Comparison of ENCODE assay signal across 19 cellular contexts in genomic region chr17:76260669-76261068, GRCh38. TPM values are rescaled to one million over a fixed set of nuclear protein-coding genes. Genes with fewer than 3 reads are reported as not detected.
DNase-seq lines count a peak whose midpoint lies in the region; TF ChIP-seq lines count a peak whose summit lies in the region.
"Had no signal": no experiment of that assay in that cellular context is flagged by ENCODE, and none has a peak within 500 bp of the region (broad histone marks: within the 10 kb centered on the region; RNA-seq: fewer than 3 reads in every experiment).

No MANE protein-coding gene starts in this region.

- H3K4me1 Mint-ChIP-seq in activated naive CD4-positive, alpha-beta T cell treated with anti-CD3 and anti-CD28 coated beads, Interleukin-2, amount 50 U/mL, for 24 hours = peaks cover 53% of the 10 kb centered on the region

- H3K4me3 ChIP-seq in Loucy (ENCODE audit: low read length, poor library complexity, severe bottlenecking) (no peak overlapping the region), hepatocyte (no peak overlapping the region), stomach (no peak overlapping the region), tibial artery (no peak overlapping the region)

- H3K27me3 ChIP-seq in Loucy (ENCODE audit: insufficient read depth, low read length, poor library complexity, severe bottlenecking) (no peaks in the 10 kb centered on the region), hepatocyte (no peaks in the 10 kb centered on the region), stomach (no peaks in the 10 kb centered on the region), tibial artery (peaks cover 0 to 2% of the 10 kb centered on the region in 2 donors)

- H3K27ac ChIP-seq in hepatocyte (peak overlapping the region; percentile 99), stomach (peak overlapping the region; percentile 82 to 100 (median 94)), tibial artery (no peak overlapping the region)

- TF ChIP-seq CTCF in Loucy (conservative IDR thresholded peaks at IDR 0.05; ENCODE audit: low read length) (no peak), hepatocyte (IDR thresholded peaks at IDR 0.05; ENCODE audit: poor library complexity) (no peak), stomach (IDR thresholded peaks at IDR 0.05) (no peak), tibial artery (IDR thresholded peaks at IDR 0.05) (no peak)

- H3K4me3 Mint-ChIP-seq in activated naive CD4-positive, alpha-beta T cell treated with anti-CD3 and anti-CD28 coated beads, Interleukin-2, amount 50 U/mL, for 24 hours = no peak overlapping the region

- TF ChIP-seq EP300 in stomach (IDR thresholded peaks at IDR 0.05) = no peak

- intact Hi-C loops in stomach (cut with DNase I; ENCODE audit: low total_unique reads) (no loop called here), tibial artery (cut with DNase I; ENCODE audit: low total_unique reads) (no loop called here)

- H3K27ac Mint-ChIP-seq in activated naive CD4-positive, alpha-beta T cell treated with anti-CD3 and anti-CD28 coated beads, Interleukin-2, amount 50 U/mL, for 24 hours = peak overlapping the region; percentile 17

- no peaks in the 10 kb centered on the region for H4K20me1 ChIP-seq in Loucy (ENCODE audit: insufficient read depth, low read length, poor library complexity, severe bottlenecking)
- no peaks in the 10 kb centered on the region for H4K20me1 ChIP-seq in hepatocyte (ENCODE audit: insufficient read depth, poor library complexity, severe bottlenecking)

- peaks cover 6% of the 10 kb centered on the region for H3F3A ChIP-seq in Loucy (ENCODE audit: low read depth)

- no peak overlapping the region for H3K4me2 ChIP-seq in Loucy (ENCODE audit: low read depth, low read length, poor library complexity, severe bottlenecking)
- no peak overlapping the region for H3K4me2 ChIP-seq in hepatocyte

- H3K4me1 ChIP-seq in Loucy (ENCODE audit: insufficient read depth, low read length, poor library complexity, severe bottlenecking) = peaks cover 31% of the 10 kb centered on the region
- peaks cover 25% of the 10 kb centered on the region for H3K4me1 ChIP-seq in hepatocyte (ENCODE audit: insufficient read depth)
- peaks cover 53 to 72% (median 63%) of the 10 kb centered on the region in 4 donors for H3K4me1 ChIP-seq in stomach
- peaks cover 0 to 11% (median 7%) of the 10 kb centered on the region in 4 donors for H3K4me1 ChIP-seq in tibial artery

- no peaks in the 10 kb centered on the region for H3K9me2 ChIP-seq in Loucy (replicated peaks; ENCODE audit: low read depth, low read length)
- H3K9me2 ChIP-seq in hepatocyte (replicated peaks; ENCODE audit: insufficient read depth) = no peaks in the 10 kb centered on the region

- H3K79me2 ChIP-seq in Loucy (ENCODE audit: insufficient read depth, low read length) (peaks cover 3% of the 10 kb centered on the region), hepatocyte (peaks cover under 1% of the 10 kb centered on the region)

- H3K9me3 Mint-ChIP-seq in activated naive CD4-positive, alpha-beta T cell treated with anti-CD3 and anti-CD28 coated beads, Interleukin-2, amount 50 U/mL, for 24 hours = no peaks in the 10 kb centered on the region

- H3K9me3 ChIP-seq in Loucy (ENCODE audit: insufficient read depth, low read depth, low read length) (no peaks in the 10 kb centered on the region), hepatocyte (ENCODE audit: low read depth) (no peaks in the 10 kb centered on the region), stomach (no peaks in the 10 kb centered on the region), tibial artery (no peaks in the 10 kb centered on the region)

- no peak for TF ChIP-seq POLR2A in stomach (IDR thresholded peaks at IDR 0.05)

- H3K36me3 Mint-ChIP-seq in activated naive CD4-positive, alpha-beta T cell treated with anti-CD3 and anti-CD28 coated beads, Interleukin-2, amount 50 U/mL, for 24 hours = peaks cover 1% of the 10 kb centered on the region

- no peak for DNase-seq in activated naive CD4-positive, alpha-beta T cell treated with Interleukin-2 at 50 U/mL for 16 hours
- DNase-seq in hepatocyte (ENCODE audit: low spot score) (no peak), stomach (no peak), NCI-H2196 (lab: John Stamatoyannopoulos, UW; ENCODE audit: unreplicated experiment) (no peak), tibial artery (no peak), A172 (ENCODE audit: low spot score) (no peak)
- DNase-seq: activated gamma-delta T cell treated with Interleukin-2 at 50 U/mL for 16 hours; effector CD8-positive, alpha-beta T cell; mammary epithelial cell; NCI-H1092; NCI-H226; NK-92 treated with Interleukin-12 subunit alpha and Interleukin-12 subunit beta, amount 100 ng/mL, for 24 hours; occipital lobe; SIG-M5; stimulated activated CD4-positive, alpha-beta T cell treated with anti-CD3 and anti-CD28 coated beads, Interleukin-2, amount 100 ng/mL, for 48 hours; stimulated activated CD8-positive, alpha-beta memory T cell treated with anti-CD3 and anti-CD28 coated beads, Interleukin-4, amount 100 ng/mL, for 48 hours; trophoblast cell had no signal

- peak overlapping the region; percentile 38 for H3K9ac ChIP-seq in Loucy (ENCODE audit: low read depth, low read length, poor library complexity, severe bottlenecking)

- H3K27me3 Mint-ChIP-seq in activated naive CD4-positive, alpha-beta T cell treated with anti-CD3 and anti-CD28 coated beads, Interleukin-2, amount 50 U/mL, for 24 hours = no peaks in the 10 kb centered on the region

- 90% methylated on average over 5 of the region's 5 CpGs for WGBS in hepatocyte (ENCODE audit: low lambda C conversion rate, missing lambda C conversion rate)
- WGBS in stomach, 5 donors = 66 to 89% (median 67%) methylated on average over 5 of the region's 5 CpGs

- no peaks in the 10 kb centered on the region for H3K36me3 ChIP-seq in Loucy (ENCODE audit: insufficient read depth, low read length)
- no peaks in the 10 kb centered on the region for H3K36me3 ChIP-seq in hepatocyte (replicated peaks; ENCODE audit: insufficient read depth, low read depth)
- no peaks in the 10 kb centered on the region for H3K36me3 ChIP-seq in stomach
- H3K36me3 ChIP-seq in tibial artery = no peaks in the 10 kb centered on the region

- H2AFZ ChIP-seq in Loucy (ENCODE audit: low read length) = 0 out of 2 replicates have a peak overlapping the region, but pooled peaks have one; percentile 68
- no peak overlapping the region for H2AFZ ChIP-seq in hepatocyte

RNA-seq across cellular contexts. Expression of gene UBALD2, which starts 4.5 kb away (rescaled TPM):
- total RNA-seq in hepatocyte (10.2 and 10.8 TPM in 2 replicates), stomach (10 to 100 TPM in 2 of 5 donors, 1 to 10 TPM in 3; 1.8 to 49.5 (median 9.9) TPM)
- polyA plus RNA-seq in hepatocyte (13.1 and 16.4 TPM in 2 replicates), stomach (10 to 100 TPM; 37.2 to 48.4 (median 43.0) TPM)
- 2.7 and 6.5 TPM in 2 replicates for total RNA-seq in A172 (2014; rRNA removed; shearing (Covaris generic))

RNA-seq across cellular contexts. Expression of gene RNF157, which starts 20.4 kb away (rescaled TPM):
- total RNA-seq in hepatocyte (8.6 and 8.9 TPM in 2 replicates), stomach (10 to 100 TPM in 3 of 5 donors, 1 to 10 TPM in 2; 1.0 to 41.4 (median 11.6) TPM)
- polyA plus RNA-seq in hepatocyte (4.8 and 5.0 TPM in 2 replicates), stomach (1 to 10 TPM in 2 of 3 donors, under 1 TPM in 1; 0.95 to 4.1 (median 3.7) TPM)
- 7.0 and 8.3 TPM in 2 replicates for total RNA-seq in A172 (2014; rRNA removed; shearing (Covaris generic))
- total RNA-seq: mammary epithelial cell had no signal

RNA-seq across cellular contexts. Expression of gene QRICH2, which starts 47.4 kb away (rescaled TPM):
- total RNA-seq in hepatocyte (2.8 and 3.6 TPM in 2 replicates), stomach (10 to 100 TPM in 1 of 5 donors, 1 to 10 TPM in 3, under 1 TPM in 1; 0.72 to 12.5 (median 2.3) TPM)
- polyA plus RNA-seq in hepatocyte (2.3 and 2.9 TPM in 2 replicates), stomach (1 to 10 TPM; 3.8 to 5.6 (median 4.0) TPM)
- 2.1 and 2.8 TPM in 2 replicates for total RNA-seq in A172 (2014; rRNA removed; shearing (Covaris generic))

Comparison
In these comparisons a context has a peak if more than half of its experiments do, and no peak if none do; other contexts are left out.
1. H3K27ac ChIP-seq: peak in hepatocyte (single experiment) and stomach (5 of 5); none in tibial artery (0 of 2).